Comparison of ENCODE assay signal across 2 cellular contexts in the genomic region with DNA sequence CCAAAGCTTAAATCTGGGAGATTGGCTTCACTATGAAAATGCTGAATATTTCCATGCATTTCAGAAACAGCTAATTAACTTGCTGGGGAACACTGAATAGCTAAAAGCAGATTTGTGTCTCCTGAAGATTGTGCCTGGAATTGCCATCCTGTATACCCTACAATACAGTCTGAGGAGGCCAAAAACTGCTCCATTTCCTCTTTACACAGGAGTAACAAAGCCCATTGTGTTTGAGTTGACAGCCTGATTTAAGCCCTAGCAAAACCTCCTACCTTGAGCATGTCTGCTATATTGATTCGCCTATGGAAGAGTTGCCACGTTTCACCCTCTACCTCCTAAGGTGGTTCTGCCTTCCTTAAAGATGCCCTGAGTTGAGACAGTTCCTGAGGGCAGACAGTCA.
TF ChIP-seq lines count a peak whose summit lies in the region.

No MANE protein-coding gene starts in this region.

TF ChIP-seq in A549, 52 proteins besides CTCF, POLR2A, EP300 and RAD21:
- TF ChIP-seq NR3C1 (IDR thresholded peaks at IDR 0.05) (no peak), RFX5 (IDR thresholded peaks at IDR 0.05) (no peak), CBX8 (IDR thresholded peaks at IDR 0.05) (no peak), NPAS2 (CRISPR knock-in tag; IDR thresholded peaks at IDR 0.05; ENCODE audit: borderline replicate concordance) (no peak), RNF2 (IDR thresholded peaks at IDR 0.05; ENCODE audit: borderline replicate concordance, low read depth) (no peak), CHD4 (IDR thresholded peaks at IDR 0.05; ENCODE audit: borderline replicate concordance) (no peak), MAFK (IDR thresholded peaks at IDR 0.05; ENCODE audit: partially characterized antibody) (no peak), ZFP36 (IDR thresholded peaks at IDR 0.05; ENCODE audit: borderline replicate concordance, partially characterized antibody) (no peak), HDAC2 (IDR thresholded peaks at IDR 0.05) (no peak), FOSL2 (IDR thresholded peaks at IDR 0.05) (no peak), FOSL2 (CRISPR knock-in tag; IDR thresholded peaks at IDR 0.05) (no peak), PHF8 (IDR thresholded peaks at IDR 0.05; ENCODE audit: borderline replicate concordance, low read depth) (no peak), HOXB5 (CRISPR knock-in tag; IDR thresholded peaks at IDR 0.05) (no peak)
- TF ChIP-seq, protein P1, sequence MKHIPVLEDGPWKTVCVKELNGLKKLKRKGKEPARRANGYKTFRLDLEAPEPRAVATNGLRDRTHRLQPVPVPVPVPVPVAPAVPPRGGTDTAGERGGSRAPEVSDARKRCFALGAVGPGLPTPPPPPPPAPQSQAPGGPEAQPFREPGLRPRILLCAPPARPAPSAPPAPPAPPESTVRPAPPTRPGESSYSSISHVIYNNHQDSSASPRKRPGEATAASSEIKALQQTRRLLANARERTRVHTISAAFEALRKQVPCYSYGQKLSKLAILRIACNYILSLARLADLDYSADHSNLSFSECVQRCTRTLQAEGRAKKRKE (CRISPR knock-in tag; IDR thresholded peaks at IDR 0.05; ENCODE audit: low read depth), result no peak
- TF ChIP-seq, protein P2, sequence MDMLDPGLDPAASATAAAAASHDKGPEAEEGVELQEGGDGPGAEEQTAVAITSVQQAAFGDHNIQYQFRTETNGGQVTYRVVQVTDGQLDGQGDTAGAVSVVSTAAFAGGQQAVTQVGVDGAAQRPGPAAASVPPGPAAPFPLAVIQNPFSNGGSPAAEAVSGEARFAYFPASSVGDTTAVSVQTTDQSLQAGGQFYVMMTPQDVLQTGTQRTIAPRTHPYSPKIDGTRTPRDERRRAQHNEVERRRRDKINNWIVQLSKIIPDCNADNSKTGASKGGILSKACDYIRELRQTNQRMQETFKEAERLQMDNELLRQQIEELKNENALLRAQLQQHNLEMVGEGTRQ (IDR thresholded peaks at IDR 0.05), result no peak
- TF ChIP-seq, protein P3, sequence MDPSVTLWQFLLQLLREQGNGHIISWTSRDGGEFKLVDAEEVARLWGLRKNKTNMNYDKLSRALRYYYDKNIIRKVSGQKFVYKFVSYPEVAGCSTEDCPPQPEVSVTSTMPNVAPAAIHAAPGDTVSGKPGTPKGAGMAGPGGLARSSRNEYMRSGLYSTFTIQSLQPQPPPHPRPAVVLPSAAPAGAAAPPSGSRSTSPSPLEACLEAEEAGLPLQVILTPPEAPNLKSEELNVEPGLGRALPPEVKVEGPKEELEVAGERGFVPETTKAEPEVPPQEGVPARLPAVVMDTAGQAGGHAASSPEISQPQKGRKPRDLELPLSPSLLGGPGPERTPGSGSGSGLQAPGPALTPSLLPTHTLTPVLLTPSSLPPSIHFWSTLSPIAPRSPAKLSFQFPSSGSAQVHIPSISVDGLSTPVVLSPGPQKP (IDR thresholded peaks at IDR 0.05; ENCODE audit: low read depth, low read length), result no peak
- TF ChIP-seq, protein P4, sequence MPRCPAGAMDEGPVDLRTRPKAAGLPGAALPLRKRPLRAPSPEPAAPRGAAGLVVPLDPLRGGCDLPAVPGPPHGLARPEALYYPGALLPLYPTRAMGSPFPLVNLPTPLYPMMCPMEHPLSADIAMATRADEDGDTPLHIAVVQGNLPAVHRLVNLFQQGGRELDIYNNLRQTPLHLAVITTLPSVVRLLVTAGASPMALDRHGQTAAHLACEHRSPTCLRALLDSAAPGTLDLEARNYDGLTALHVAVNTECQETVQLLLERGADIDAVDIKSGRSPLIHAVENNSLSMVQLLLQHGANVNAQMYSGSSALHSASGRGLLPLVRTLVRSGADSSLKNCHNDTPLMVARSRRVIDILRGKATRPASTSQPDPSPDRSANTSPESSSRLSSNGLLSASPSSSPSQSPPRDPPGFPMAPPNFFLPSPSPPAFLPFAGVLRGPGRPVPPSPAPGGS (IDR thresholded peaks at IDR 0.05), result no peak

TF ChIP-seq in GM23338, 12 proteins besides CTCF, POLR2A, EP300 and RAD21:
- TF ChIP-seq STAT1 (IDR thresholded peaks at IDR 0.05; ENCODE audit: unreplicated experiment), result no peak
- no peak for TF ChIP-seq EZH2phosphoT487 (IDR thresholded peaks at IDR 0.05; ENCODE audit: unreplicated experiment)
- TF ChIP-seq ZNF331 (CRISPR knock-in tag; IDR thresholded peaks at IDR 0.05; ENCODE audit: low read depth), result no peak
- TF ChIP-seq JUNB (IDR thresholded peaks at IDR 0.05; ENCODE audit: unreplicated experiment), result no peak
- TF ChIP-seq CREB1 (CRISPR knock-in tag; IDR thresholded peaks at IDR 0.05; ENCODE audit: low read depth), result no peak
- TF ChIP-seq, protein P5, sequence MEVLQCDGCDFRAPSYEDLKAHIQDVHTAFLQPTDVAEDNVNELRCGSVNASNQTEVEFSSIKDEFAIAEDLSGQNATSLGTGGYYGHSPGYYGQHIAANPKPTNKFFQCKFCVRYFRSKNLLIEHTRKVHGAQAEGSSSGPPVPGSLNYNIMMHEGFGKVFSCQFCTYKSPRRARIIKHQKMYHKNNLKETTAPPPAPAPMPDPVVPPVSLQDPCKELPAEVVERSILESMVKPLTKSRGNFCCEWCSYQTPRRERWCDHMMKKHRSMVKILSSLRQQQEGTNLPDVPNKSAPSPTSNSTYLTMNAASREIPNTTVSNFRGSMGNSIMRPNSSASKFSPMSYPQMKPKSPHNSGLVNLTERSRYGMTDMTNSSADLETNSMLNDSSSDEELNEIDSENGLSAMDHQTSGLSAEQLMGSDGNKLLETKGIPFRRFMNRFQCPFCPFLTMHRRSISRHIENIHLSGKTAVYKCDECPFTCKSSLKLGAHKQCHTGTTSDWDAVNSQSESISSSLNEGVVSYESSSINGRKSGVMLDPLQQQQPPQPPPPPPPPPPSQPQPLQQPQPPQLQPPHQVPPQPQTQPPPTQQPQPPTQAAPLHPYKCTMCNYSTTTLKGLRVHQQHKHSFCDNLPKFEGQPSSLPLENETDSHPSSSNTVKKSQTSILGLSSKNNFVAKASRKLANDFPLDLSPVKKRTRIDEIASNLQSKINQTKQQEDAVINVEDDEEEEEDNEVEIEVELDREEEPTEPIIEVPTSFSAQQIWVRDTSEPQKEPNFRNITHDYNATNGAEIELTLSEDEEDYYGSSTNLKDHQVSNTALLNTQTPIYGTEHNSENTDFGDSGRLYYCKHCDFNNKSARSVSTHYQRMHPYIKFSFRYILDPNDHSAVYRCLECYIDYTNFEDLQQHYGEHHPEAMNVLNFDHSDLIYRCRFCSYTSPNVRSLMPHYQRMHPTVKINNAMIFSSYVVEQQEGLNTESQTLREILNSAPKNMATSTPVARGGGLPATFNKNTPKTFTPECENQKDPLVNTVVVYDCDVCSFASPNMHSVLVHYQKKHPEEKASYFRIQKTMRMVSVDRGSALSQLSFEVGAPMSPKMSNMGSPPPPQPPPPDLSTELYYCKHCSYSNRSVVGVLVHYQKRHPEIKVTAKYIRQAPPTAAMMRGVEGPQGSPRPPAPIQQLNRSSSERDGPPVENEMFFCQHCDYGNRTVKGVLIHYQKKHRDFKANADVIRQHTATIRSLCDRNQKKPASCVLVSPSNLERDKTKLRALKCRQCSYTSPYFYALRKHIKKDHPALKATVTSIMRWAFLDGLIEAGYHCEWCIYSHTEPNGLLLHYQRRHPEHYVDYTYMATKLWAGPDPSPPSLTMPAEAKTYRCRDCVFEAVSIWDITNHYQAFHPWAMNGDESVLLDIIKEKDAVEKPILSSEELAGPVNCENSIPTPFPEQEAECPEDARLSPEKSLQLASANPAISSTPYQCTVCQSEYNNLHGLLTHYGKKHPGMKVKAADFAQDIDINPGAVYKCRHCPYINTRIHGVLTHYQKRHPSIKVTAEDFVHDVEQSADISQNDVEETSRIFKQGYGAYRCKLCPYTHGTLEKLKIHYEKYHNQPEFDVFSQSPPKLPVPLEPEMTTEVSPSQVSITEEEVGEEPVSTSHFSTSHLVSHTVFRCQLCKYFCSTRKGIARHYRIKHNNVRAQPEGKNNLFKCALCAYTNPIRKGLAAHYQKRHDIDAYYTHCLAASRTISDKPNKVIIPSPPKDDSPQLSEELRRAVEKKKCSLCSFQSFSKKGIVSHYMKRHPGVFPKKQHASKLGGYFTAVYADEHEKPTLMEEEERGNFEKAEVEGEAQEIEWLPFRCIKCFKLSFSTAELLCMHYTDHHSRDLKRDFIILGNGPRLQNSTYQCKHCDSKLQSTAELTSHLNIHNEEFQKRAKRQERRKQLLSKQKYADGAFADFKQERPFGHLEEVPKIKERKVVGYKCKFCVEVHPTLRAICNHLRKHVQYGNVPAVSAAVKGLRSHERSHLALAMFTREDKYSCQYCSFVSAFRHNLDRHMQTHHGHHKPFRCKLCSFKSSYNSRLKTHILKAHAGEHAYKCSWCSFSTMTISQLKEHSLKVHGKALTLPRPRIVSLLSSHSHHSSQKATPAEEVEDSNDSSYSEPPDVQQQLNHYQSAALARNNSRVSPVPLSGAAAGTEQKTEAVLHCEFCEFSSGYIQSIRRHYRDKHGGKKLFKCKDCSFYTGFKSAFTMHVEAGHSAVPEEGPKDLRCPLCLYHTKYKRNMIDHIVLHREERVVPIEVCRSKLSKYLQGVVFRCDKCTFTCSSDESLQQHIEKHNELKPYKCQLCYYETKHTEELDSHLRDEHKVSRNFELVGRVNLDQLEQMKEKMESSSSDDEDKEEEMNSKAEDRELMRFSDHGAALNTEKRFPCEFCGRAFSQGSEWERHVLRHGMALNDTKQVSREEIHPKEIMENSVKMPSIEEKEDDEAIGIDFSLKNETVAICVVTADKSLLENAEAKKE (CRISPR knock-in tag; IDR thresholded peaks at IDR 0.05), result no peak
- TF ChIP-seq, protein P6, sequence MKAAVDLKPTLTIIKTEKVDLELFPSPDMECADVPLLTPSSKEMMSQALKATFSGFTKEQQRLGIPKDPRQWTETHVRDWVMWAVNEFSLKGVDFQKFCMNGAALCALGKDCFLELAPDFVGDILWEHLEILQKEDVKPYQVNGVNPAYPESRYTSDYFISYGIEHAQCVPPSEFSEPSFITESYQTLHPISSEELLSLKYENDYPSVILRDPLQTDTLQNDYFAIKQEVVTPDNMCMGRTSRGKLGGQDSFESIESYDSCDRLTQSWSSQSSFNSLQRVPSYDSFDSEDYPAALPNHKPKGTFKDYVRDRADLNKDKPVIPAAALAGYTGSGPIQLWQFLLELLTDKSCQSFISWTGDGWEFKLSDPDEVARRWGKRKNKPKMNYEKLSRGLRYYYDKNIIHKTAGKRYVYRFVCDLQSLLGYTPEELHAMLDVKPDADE (IDR thresholded peaks at IDR 0.05), result no peak
- TF ChIP-seq POLR2AphosphoS5 (IDR thresholded peaks at IDR 0.05; ENCODE audit: low read depth), result no peak
- TF ChIP-seq, protein P7, sequence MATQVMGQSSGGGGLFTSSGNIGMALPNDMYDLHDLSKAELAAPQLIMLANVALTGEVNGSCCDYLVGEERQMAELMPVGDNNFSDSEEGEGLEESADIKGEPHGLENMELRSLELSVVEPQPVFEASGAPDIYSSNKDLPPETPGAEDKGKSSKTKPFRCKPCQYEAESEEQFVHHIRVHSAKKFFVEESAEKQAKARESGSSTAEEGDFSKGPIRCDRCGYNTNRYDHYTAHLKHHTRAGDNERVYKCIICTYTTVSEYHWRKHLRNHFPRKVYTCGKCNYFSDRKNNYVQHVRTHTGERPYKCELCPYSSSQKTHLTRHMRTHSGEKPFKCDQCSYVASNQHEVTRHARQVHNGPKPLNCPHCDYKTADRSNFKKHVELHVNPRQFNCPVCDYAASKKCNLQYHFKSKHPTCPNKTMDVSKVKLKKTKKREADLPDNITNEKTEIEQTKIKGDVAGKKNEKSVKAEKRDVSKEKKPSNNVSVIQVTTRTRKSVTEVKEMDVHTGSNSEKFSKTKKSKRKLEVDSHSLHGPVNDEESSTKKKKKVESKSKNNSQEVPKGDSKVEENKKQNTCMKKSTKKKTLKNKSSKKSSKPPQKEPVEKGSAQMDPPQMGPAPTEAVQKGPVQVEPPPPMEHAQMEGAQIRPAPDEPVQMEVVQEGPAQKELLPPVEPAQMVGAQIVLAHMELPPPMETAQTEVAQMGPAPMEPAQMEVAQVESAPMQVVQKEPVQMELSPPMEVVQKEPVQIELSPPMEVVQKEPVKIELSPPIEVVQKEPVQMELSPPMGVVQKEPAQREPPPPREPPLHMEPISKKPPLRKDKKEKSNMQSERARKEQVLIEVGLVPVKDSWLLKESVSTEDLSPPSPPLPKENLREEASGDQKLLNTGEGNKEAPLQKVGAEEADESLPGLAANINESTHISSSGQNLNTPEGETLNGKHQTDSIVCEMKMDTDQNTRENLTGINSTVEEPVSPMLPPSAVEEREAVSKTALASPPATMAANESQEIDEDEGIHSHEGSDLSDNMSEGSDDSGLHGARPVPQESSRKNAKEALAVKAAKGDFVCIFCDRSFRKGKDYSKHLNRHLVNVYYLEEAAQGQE (IDR thresholded peaks at IDR 0.05; ENCODE audit: unreplicated experiment), result no peak
- TF ChIP-seq NANOG (IDR thresholded peaks at IDR 0.05; ENCODE audit: borderline replicate concordance), result no peak
- no peak for TF ChIP-seq EZH2 (IDR thresholded peaks at IDR 0.05; ENCODE audit: low read depth, unreplicated experiment)
- no peak for TF ChIP-seq ZNF114 (CRISPR knock-in tag; IDR thresholded peaks at IDR 0.05)
